ENCODE assay signal across 24 cellular contexts in the genomic region with DNA sequence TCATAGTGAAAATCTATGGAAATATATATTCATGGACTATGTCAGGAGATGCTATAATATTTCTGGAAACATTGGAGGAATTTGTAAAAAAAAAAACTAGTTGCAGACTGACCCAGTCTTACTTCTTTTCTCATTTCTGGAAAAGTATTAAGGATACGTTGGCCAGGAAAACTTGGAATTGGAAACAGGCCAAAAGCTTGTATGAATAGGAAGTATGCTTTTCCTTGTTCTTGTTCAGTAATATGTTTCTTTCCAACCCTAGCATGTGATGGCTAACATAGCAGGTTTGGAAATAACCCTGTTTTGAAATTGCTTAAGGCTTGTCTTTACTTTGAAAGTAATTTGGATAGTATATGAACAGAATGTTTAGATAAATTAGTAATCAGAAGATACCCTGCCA.
"Had no signal": no experiment of that assay in that cellular context is flagged by ENCODE, and none has a peak within 500 bp of the region (broad histone marks: within the 10 kb centered on the region; RNA-seq: fewer than 3 reads in every experiment).

No MANE protein-coding gene starts in this region.

- DNase-seq: activated CD4-positive, alpha-beta T cell treated with anti-CD3 and anti-CD28 coated beads for 1 hour; activated CD8-positive, alpha-beta memory T cell treated with anti-CD3 and anti-CD28 coated beads for 24 hours; activated gamma-delta T cell treated with Interleukin-2 at 50 U/mL for 16 hours; cerebellar nuclear complex; cortex of kidney; effector CD8-positive, alpha-beta T cell; gastrocnemius medialis; immature natural killer cell; kidney glomerular epithelial cell; left ventricle myocardium inferior; mesendoderm; naive thymus-derived CD8-positive, alpha-beta T cell; right lobe of liver; small intestine; stimulated activated CD4-positive, alpha-beta T cell treated with anti-CD3 and anti-CD28 coated beads, Interleukin-4, amount 100 ng/mL, for 1 hour; stimulated activated naive CD8-positive, alpha-beta T cell treated with anti-CD3 and anti-CD28 coated beads, Interleukin-15, amount 100 ng/mL, for 72 hours; transverse colon; uterus; WERI-Rb-1 had no signal

- H3K27ac Mint-ChIP-seq: activated naive CD4-positive, alpha-beta T cell treated with anti-CD3 and anti-CD28 coated beads, Interleukin-2, amount 50 U/mL, for 72 hours; immature natural killer cell; naive thymus-derived CD8-positive, alpha-beta T cell; stimulated activated naive CD8-positive, alpha-beta T cell treated with anti-CD3 and anti-CD28 coated beads, Interleukin-15, amount 100 ng/mL, for 72 hours had no signal

- H3K27me3 ChIP-seq: esophagus muscularis mucosa, gastrocnemius medialis, heart right ventricle, right lobe of liver, suprapubic skin, transverse colon, uterus had no signal

- H3K27ac ChIP-seq: esophagus muscularis mucosa, gastrocnemius medialis, heart right ventricle, left ventricle myocardium inferior, prostate gland, right lobe of liver, suprapubic skin, transverse colon, uterus, WERI-Rb-1 had no signal

- H3K27me3 Mint-ChIP-seq: stimulated activated naive CD8-positive, alpha-beta T cell treated with anti-CD3 and anti-CD28 coated beads, Interleukin-15, amount 100 ng/mL, for 72 hours had no signal

- H3K4me3 Mint-ChIP-seq: immature natural killer cell; naive thymus-derived CD8-positive, alpha-beta T cell; stimulated activated naive CD8-positive, alpha-beta T cell treated with anti-CD3 and anti-CD28 coated beads, Interleukin-15, amount 100 ng/mL, for 72 hours had no signal

- ATAC-seq: activated naive CD4-positive, alpha-beta T cell treated with anti-CD3 and anti-CD28 coated beads, Interleukin-2, amount 50 U/mL, for 72 hours; gastrocnemius medialis; naive thymus-derived CD8-positive, alpha-beta T cell; stimulated activated naive CD8-positive, alpha-beta T cell treated with anti-CD3 and anti-CD28 coated beads, Interleukin-15, amount 100 ng/mL, for 72 hours had no signal

- H3K4me3 ChIP-seq: esophagus muscularis mucosa, gastrocnemius medialis, heart right ventricle, left ventricle myocardium inferior, prostate gland, right lobe of liver, suprapubic skin, transverse colon, uterus had no signal

- H3K4me1 ChIP-seq: gastrocnemius medialis, left ventricle myocardium inferior, prostate gland, right lobe of liver, suprapubic skin, uterus had no signal

- H3K36me3 ChIP-seq: esophagus muscularis mucosa, gastrocnemius medialis, heart right ventricle, left ventricle myocardium inferior, prostate gland, right lobe of liver, suprapubic skin, transverse colon, uterus, WERI-Rb-1 had no signal

- H3K4me1 Mint-ChIP-seq: immature natural killer cell; naive thymus-derived CD8-positive, alpha-beta T cell; stimulated activated naive CD8-positive, alpha-beta T cell treated with anti-CD3 and anti-CD28 coated beads, Interleukin-15, amount 100 ng/mL, for 72 hours had no signal

- H3K36me3 Mint-ChIP-seq: activated naive CD4-positive, alpha-beta T cell treated with anti-CD3 and anti-CD28 coated beads, Interleukin-2, amount 50 U/mL, for 72 hours; immature natural killer cell; naive thymus-derived CD8-positive, alpha-beta T cell had no signal

- H3K9me3 ChIP-seq: esophagus muscularis mucosa, gastrocnemius medialis, heart right ventricle, left ventricle myocardium inferior, prostate gland, right lobe of liver, suprapubic skin, transverse colon, uterus had no signal
